In the genomic region with DNA sequence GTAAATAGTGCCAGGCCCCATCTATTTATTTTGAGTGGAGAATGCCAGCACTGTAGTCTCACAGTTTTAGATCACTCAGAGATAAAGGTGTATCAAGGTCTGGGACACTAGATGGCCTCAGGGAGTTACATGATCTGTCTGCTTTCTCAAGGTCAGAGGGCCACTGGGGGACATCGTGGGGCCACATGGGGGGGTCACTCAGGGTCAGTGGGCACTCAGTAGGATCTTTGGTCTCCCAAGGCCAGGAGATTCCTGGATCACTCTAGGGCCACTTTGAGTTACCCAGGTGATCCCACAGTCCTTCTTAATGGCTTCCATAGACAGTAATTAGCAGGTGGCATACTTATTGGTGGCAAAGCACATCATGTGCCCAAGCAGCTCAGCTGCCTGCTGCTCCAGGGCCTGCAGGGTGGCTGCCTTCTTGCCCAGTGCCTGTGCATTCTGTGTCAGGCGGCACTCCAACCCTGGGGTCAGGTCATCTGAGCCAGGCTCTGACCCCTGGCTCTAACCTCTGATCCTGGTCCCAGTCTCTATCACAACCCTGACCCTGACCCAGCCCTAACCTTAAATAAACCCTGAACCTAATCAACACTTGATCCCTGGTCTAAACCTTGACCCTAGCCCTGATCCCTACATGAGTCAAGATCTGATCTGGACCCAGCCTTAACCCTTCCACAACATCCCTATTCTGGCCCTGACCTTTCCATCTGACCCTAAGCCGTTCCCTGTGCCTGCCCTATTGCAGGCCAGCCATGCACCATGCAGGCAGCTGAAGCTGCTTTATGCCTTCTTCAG, we compare ENCODE assay signal across 1 cellular context.
TF ChIP-seq lines count a peak whose summit lies in the region.

No MANE protein-coding gene starts in this region.

TF ChIP-seq in liver, 16 proteins besides CTCF, POLR2A, EP300 and RAD21 (continued from another document):
- TF ChIP-seq, protein P1, sequence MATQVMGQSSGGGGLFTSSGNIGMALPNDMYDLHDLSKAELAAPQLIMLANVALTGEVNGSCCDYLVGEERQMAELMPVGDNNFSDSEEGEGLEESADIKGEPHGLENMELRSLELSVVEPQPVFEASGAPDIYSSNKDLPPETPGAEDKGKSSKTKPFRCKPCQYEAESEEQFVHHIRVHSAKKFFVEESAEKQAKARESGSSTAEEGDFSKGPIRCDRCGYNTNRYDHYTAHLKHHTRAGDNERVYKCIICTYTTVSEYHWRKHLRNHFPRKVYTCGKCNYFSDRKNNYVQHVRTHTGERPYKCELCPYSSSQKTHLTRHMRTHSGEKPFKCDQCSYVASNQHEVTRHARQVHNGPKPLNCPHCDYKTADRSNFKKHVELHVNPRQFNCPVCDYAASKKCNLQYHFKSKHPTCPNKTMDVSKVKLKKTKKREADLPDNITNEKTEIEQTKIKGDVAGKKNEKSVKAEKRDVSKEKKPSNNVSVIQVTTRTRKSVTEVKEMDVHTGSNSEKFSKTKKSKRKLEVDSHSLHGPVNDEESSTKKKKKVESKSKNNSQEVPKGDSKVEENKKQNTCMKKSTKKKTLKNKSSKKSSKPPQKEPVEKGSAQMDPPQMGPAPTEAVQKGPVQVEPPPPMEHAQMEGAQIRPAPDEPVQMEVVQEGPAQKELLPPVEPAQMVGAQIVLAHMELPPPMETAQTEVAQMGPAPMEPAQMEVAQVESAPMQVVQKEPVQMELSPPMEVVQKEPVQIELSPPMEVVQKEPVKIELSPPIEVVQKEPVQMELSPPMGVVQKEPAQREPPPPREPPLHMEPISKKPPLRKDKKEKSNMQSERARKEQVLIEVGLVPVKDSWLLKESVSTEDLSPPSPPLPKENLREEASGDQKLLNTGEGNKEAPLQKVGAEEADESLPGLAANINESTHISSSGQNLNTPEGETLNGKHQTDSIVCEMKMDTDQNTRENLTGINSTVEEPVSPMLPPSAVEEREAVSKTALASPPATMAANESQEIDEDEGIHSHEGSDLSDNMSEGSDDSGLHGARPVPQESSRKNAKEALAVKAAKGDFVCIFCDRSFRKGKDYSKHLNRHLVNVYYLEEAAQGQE (IDR thresholded peaks at IDR 0.05), result no peak
- no peak for TF ChIP-seq GABPA (IDR thresholded peaks at IDR 0.05 in 1 of 2, conservative IDR thresholded peaks at IDR 0.05 in 1 of 2)
- TF ChIP-seq, protein P2, sequence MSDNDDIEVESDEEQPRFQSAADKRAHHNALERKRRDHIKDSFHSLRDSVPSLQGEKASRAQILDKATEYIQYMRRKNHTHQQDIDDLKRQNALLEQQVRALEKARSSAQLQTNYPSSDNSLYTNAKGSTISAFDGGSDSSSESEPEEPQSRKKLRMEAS (IDR thresholded peaks at IDR 0.05), result no peak
- TF ChIP-seq TAF1 (conservative IDR thresholded peaks at IDR 0.05), result no peak
- TF ChIP-seq EGR1 (IDR thresholded peaks at IDR 0.05; ENCODE audit: low read depth in 2 of 2), result no peak
- TF ChIP-seq HNF4A (conservative IDR thresholded peaks at IDR 0.05), result peak; percentile 89 to 96
- TF ChIP-seq, protein P3, sequence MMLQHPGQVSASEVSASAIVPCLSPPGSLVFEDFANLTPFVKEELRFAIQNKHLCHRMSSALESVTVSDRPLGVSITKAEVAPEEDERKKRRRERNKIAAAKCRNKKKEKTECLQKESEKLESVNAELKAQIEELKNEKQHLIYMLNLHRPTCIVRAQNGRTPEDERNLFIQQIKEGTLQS (IDR thresholded peaks at IDR 0.05), result no peak
TF ChIP-seq in liver: peak in this region for 5.
